In genomic region chr1:151540982-151541377, GRCh38 we compare ENCODE assay signal across 8 cellular contexts. TPM values are rescaled to one million over a fixed set of nuclear protein-coding genes. Genes with fewer than 3 reads are reported as not detected.
DNase-seq lines count a peak whose midpoint lies in the region; ATAC-seq and TF ChIP-seq lines count a peak whose summit lies in the region.

No MANE protein-coding gene starts in this region.

- H3K27ac ChIP-seq in SK-N-MC (no peak overlapping the region), fibroblast of lung (ENCODE audit: insufficient read depth, low read length) (no peak overlapping the region)

- DNase-seq in NOMO-1 treated with DMSO at 0.1 percent for 48 hours (lab: John Stamatoyannopoulos, UW; ENCODE audit: unreplicated experiment) (peak; percentile 5), NOMO-1 treated with dmso at 0.1 percent for 144 hours (lab: John Stamatoyannopoulos, UW; ENCODE audit: unreplicated experiment) (no peak), SK-N-MC (ENCODE audit: low read depth, low spot score) (no peak), fibroblast of lung (ENCODE audit: low read depth in 2 of 2) (no peak)

- H3K36me3 ChIP-seq in SK-N-MC (ENCODE audit: insufficient read depth, low read length) (no peaks in the 10 kb centered on the region), fibroblast of lung (ENCODE audit: control insufficient read depth, insufficient read depth, low read length) (no peaks in the 10 kb centered on the region), neuron (ENCODE audit: insufficient read depth, low read length) (no peaks in the 10 kb centered on the region)

- H3K9ac ChIP-seq in SK-N-MC (ENCODE audit: insufficient read length) (no peak overlapping the region), fibroblast of lung (ENCODE audit: insufficient read depth, low read length) (peak overlapping the region; percentile 68)

- H3K27me3 ChIP-seq in fibroblast of lung (ENCODE audit: control insufficient read depth, insufficient read depth, low read length): no peaks in the 10 kb centered on the region
- H3K27me3 ChIP-seq in neuron (ENCODE audit: insufficient read depth, low read length): no peaks in the 10 kb centered on the region

- ATAC-seq in esophagus mucosa (no peak), HG02642 (IDR thresholded peaks at IDR 0.05; ENCODE audit: poor library complexity, unreplicated experiment) (no peak), GM19397 (IDR thresholded peaks at IDR 0.05; ENCODE audit: unreplicated experiment) (no peak)

- peak overlapping the region; percentile 79 for H3K4me3 ChIP-seq in SK-N-MC
- H3K4me3 ChIP-seq in fibroblast of lung (replicated peaks in 1 of 4; ENCODE audit: control extremely low read depth in 1 of 4, insufficient read depth in 1 of 4, low read depth in 3 of 4, low read length in 4 of 4): peak overlapping the region; percentile 70 to 87 (median 80)
- peak overlapping the region; percentile 80 for H3K4me3 ChIP-seq in neuron (ENCODE audit: low read length)

- no peaks in the 10 kb centered on the region for H3K79me2 ChIP-seq in fibroblast of lung (ENCODE audit: control insufficient read depth, insufficient read depth, low read length)

- peak overlapping the region; percentile 46 for H3K4me2 ChIP-seq in fibroblast of lung (ENCODE audit: extremely low read depth, insufficient read depth, low read length)

- no peaks in the 10 kb centered on the region for H3K9me3 ChIP-seq in SK-N-MC (ENCODE audit: low read depth, low read length)
- H3K9me3 ChIP-seq in fibroblast of lung (ENCODE audit: control insufficient read depth, insufficient read depth, low read depth, low read length): no peaks in the 10 kb centered on the region
- no peaks in the 10 kb centered on the region for H3K9me3 ChIP-seq in neuron (ENCODE audit: low read length)

- peak overlapping the region; percentile 9 for H2AFZ ChIP-seq in fibroblast of lung (ENCODE audit: low read length)
- peak overlapping the region; percentile 77 for H2AFZ ChIP-seq in neuron (ENCODE audit: low read depth, low read length)

- H4K20me1 ChIP-seq in fibroblast of lung (ENCODE audit: control insufficient read depth, extremely low read depth, insufficient read depth, low read length): no peaks in the 10 kb centered on the region

- H3K4me1 ChIP-seq in fibroblast of lung (ENCODE audit: control insufficient read depth, extremely low read depth, insufficient read depth, low read length) (peaks cover 16% of the 10 kb centered on the region), neuron (ENCODE audit: insufficient read depth, low read length) (peaks cover 18% of the 10 kb centered on the region)

- no peak for TF ChIP-seq CTCF in fibroblast of lung (conservative IDR thresholded peaks at IDR 0.05 in 1 of 2, IDR thresholded peaks at IDR 0.05 in 1 of 2; ENCODE audit: low read depth in 1 of 2, low read length in 2 of 2)

RNA-seq across cellular contexts. Expression of gene TUFT1, which starts 0.9 kb away (rescaled TPM):
- total RNA-seq in fibroblast of lung (6.9 and 18.2 TPM in 2 replicates), esophagus mucosa (36.6 TPM)
- 16.7 and 24.7 TPM in 2 replicates for polyA plus RNA-seq in fibroblast of lung
- 12.6 and 18.4 TPM in 2 replicates for polyA plus RNA-seq in fibroblast of lung (2012)
- 11.2 and 12.0 TPM in 2 replicates for polyA minus RNA-seq in fibroblast of lung (ENCODE audit: low replicate concordance)

RNA-seq across cellular contexts. Expression of gene CGN, which starts 29.8 kb away (rescaled TPM):
- total RNA-seq in fibroblast of lung (under 0.01 and 0.17 TPM in 2 replicates), esophagus mucosa (9.3 TPM)
- polyA plus RNA-seq in fibroblast of lung: 0.17 and 0.21 TPM in 2 replicates
- polyA plus RNA-seq in fibroblast of lung (2012): 0.21 and 0.36 TPM in 2 replicates
- polyA minus RNA-seq in fibroblast of lung (ENCODE audit: low replicate concordance): not detected in 2 replicates
